In genomic region chr14:77039285-77040058, GRCh38 we compare ENCODE assay signal across 8 cellular contexts. TPM values are rescaled to one million over a fixed set of nuclear protein-coding genes. Genes with fewer than 3 reads are reported as not detected.
A peak's percentile ranks its signal among the peaks of the same experiment; 100 is the strongest.
DNase-seq lines count a peak whose midpoint lies in the region; ATAC-seq and TF ChIP-seq lines count a peak whose summit lies in the region.

No MANE protein-coding gene starts in this region.

- no peak for TF ChIP-seq CTCF in C4-2B (conservative IDR thresholded peaks at IDR 0.05)
- no peak for TF ChIP-seq CTCF in colonic mucosa (IDR thresholded peaks at IDR 0.05)

- H3K4me1 ChIP-seq in colonic mucosa: peaks cover 20% of the 10 kb centered on the region

- H3K27ac ChIP-seq in C4-2B (peak overlapping the region; percentile 96), colonic mucosa (peak overlapping the region; percentile 80)

- ATAC-seq in GM21447 (IDR thresholded peaks at IDR 0.05; ENCODE audit: unreplicated experiment) (peak; percentile 5), HG02798 (IDR thresholded peaks at IDR 0.05; ENCODE audit: poor library complexity, unreplicated experiment) (no peak), GM21825 (IDR thresholded peaks at IDR 0.05; ENCODE audit: unreplicated experiment) (no peak)

- DNase-seq in NCI-H82 treated with DMSO at 0.1 percent for 48 hours (lab: John Stamatoyannopoulos, UW; ENCODE audit: unreplicated experiment) (peak; percentile 21), colonic mucosa (no peak), myocyte (ENCODE audit: low read depth) (peak; percentile 65), HK-2 (ENCODE audit: unreplicated experiment) (no peak)

- no peaks in the 10 kb centered on the region for H3K27me3 ChIP-seq in colonic mucosa

- peak overlapping the region; percentile 54 to 90 for H3K9ac ChIP-seq in colonic mucosa (ENCODE audit: low read depth in 2 of 2, low read length in 2 of 2)

- H3K4me3 ChIP-seq in colonic mucosa: peak overlapping the region; percentile 11

- H3K36me3 ChIP-seq in colonic mucosa: no peaks in the 10 kb centered on the region

- H3K9me3 ChIP-seq in colonic mucosa: no peaks in the 10 kb centered on the region

- intact Hi-C loops in colonic mucosa (cut with DNase I): no loop called here

RNA-seq across cellular contexts. Expression of gene IRF2BPL, which starts 11.0 kb away (rescaled TPM):
- total RNA-seq in colonic mucosa (10 to 100 TPM; 18.3 to 27.1 TPM), myocyte (78.2 and 114 TPM in 2 replicates)
- 43.7 TPM for polyA plus RNA-seq in myocyte (2012)

RNA-seq across cellular contexts. Expression of gene CIPC, which starts 58.6 kb away (rescaled TPM):
- total RNA-seq in colonic mucosa (10 to 100 TPM; 18.2 to 38.4 TPM), myocyte (30.7 and 42.9 TPM in 2 replicates)
- polyA plus RNA-seq in myocyte (2012): 12.4 TPM

Comparison
In these comparisons a context has a peak if more than half of its experiments do, and no peak if none do; other contexts are left out.
1. DNase-seq: peak in NCI-H82 treated with DMSO at 0.1 percent for 48 hours (single experiment) and myocyte (single experiment); none in colonic mucosa (single experiment) and HK-2 (single experiment).